2 cellular contexts compared by ENCODE assay signal in genomic region chr2:174312581-174313234, GRCh38.
TF ChIP-seq lines count a peak whose summit lies in the region.

No MANE protein-coding gene starts in this region.

TF ChIP-seq in Ishikawa, 13 proteins besides CTCF, POLR2A, EP300 and RAD21 (continued from another document):
- TF ChIP-seq MAX (IDR thresholded peaks at IDR 0.05) (no peak), REST (IDR thresholded peaks at IDR 0.05; ENCODE audit: low read depth) (no peak), EGR1 (IDR thresholded peaks at IDR 0.05) (no peak), CREB1 (IDR thresholded peaks at IDR 0.05; ENCODE audit: low read depth) (no peak)

TF ChIP-seq in WTC11, 78 proteins besides CTCF, POLR2A, EP300 and RAD21 (continued from another document):
- no peak for TF ChIP-seq ARID4B (CRISPR knock-in tag; IDR thresholded peaks at IDR 0.05; ENCODE audit: borderline replicate concordance)
- no peak for TF ChIP-seq ETV6 (CRISPR knock-in tag; IDR thresholded peaks at IDR 0.05)
- TF ChIP-seq AR (CRISPR knock-in tag; IDR thresholded peaks at IDR 0.05): no peak
- TF ChIP-seq PRRX2 (CRISPR knock-in tag; IDR thresholded peaks at IDR 0.05): no peak
- no peak for TF ChIP-seq ZNF425 (CRISPR knock-in tag; conservative IDR thresholded peaks at IDR 0.05)
- no peak for TF ChIP-seq OVOL2 (CRISPR knock-in tag; IDR thresholded peaks at IDR 0.05; ENCODE audit: borderline replicate concordance)
- no peak for TF ChIP-seq E2F5 (CRISPR knock-in tag; IDR thresholded peaks at IDR 0.05)
- TF ChIP-seq FOXP4 (CRISPR knock-in tag; IDR thresholded peaks at IDR 0.05): no peak
- no peak for TF ChIP-seq ZNF138 (CRISPR knock-in tag; conservative IDR thresholded peaks at IDR 0.05)
- no peak for TF ChIP-seq MLX (CRISPR knock-in tag; IDR thresholded peaks at IDR 0.05)
- no peak for TF ChIP-seq HMGXB4 (CRISPR knock-in tag; IDR thresholded peaks at IDR 0.05)
- TF ChIP-seq ERG (CRISPR knock-in tag; IDR thresholded peaks at IDR 0.05): no peak
- TF ChIP-seq FOXP1 (CRISPR knock-in tag; IDR thresholded peaks at IDR 0.05; ENCODE audit: borderline replicate concordance): no peak
